In genomic region chr11:47249378-47249715, GRCh38 we compare ENCODE assay signal across 8 cellular contexts. TPM values are rescaled to one million over a fixed set of nuclear protein-coding genes. Genes with fewer than 3 reads are reported as not detected.
A peak's percentile ranks its signal among the peaks of the same experiment; 100 is the strongest.
DNase-seq lines count a peak whose midpoint lies in the region; ATAC-seq, FAIRE-seq and TF ChIP-seq lines count a peak whose summit lies in the region.

No MANE protein-coding gene starts in this region.

- peak overlapping the region; percentile 86 for H3K9ac ChIP-seq in PC-3 (ENCODE audit: low read length)
- H3K9ac ChIP-seq in endothelial cell of umbilical vein (replicated peaks; ENCODE audit: extremely low read depth, insufficient read depth, low read length): peak overlapping the region; percentile 76

- BruUV-seq in PC-3 (replicated peaks; lab: Mats Ljungman, UMichigan) (no TSS peak), endothelial cell of umbilical vein (replicated peaks; lab: Mats Ljungman, UMichigan) (no TSS peak)

- peaks cover 4% of the 10 kb centered on the region for H3K27me3 Mint-ChIP-seq in CD4-positive, CD25-positive, alpha-beta regulatory T cell

- H3K4me3 ChIP-seq in CD4-positive, CD25-positive, alpha-beta regulatory T cell (ENCODE audit: low read depth, low read length): peak overlapping the region; percentile 98
- H3K4me3 ChIP-seq in PC-3 (ENCODE audit: low read length) (peak overlapping the region; percentile 98), endothelial cell of umbilical vein (replicated peaks in 1 of 3; ENCODE audit: insufficient read depth in 1 of 3, low read depth in 1 of 3, low read length in 3 of 3) (peak overlapping the region; percentile 50 to 74 (median 68)), neutrophil (ENCODE audit: low read depth in 1 of 2, low read length in 1 of 2) (peak overlapping the region; percentile 87 to 97)

- TF ChIP-seq CTCF in PC-3 (conservative IDR thresholded peaks at IDR 0.05; ENCODE audit: low read depth, low read length): no peak
- TF ChIP-seq CTCF in endothelial cell of umbilical vein (IDR thresholded peaks at IDR 0.05; ENCODE audit: extremely low read depth in 1 of 2, insufficient read depth in 1 of 2, low read depth in 1 of 2, low read length in 2 of 2): no peak
- no peak for TF ChIP-seq CTCF in neutrophil (IDR thresholded peaks at IDR 0.05)
- no peak for TF ChIP-seq CTCF in GM10266 (IDR thresholded peaks at IDR 0.05; ENCODE audit: control insufficient read depth, insufficient read depth, low read depth, missing control alignments)

- H3K27ac ChIP-seq in CD4-positive, CD25-positive, alpha-beta regulatory T cell (ENCODE audit: insufficient read depth, low read length, poor library complexity, severe bottlenecking): peak overlapping the region; percentile 75
- no peak overlapping the region for H3K27ac ChIP-seq in PC-3 (ENCODE audit: low read length)
- peak overlapping the region; percentile 49 for H3K27ac ChIP-seq in endothelial cell of umbilical vein (ENCODE audit: insufficient read depth, low read depth, low read length)
- H3K27ac ChIP-seq in neutrophil: peak overlapping the region; percentile 83

- no peaks in the 10 kb centered on the region for H3K9me1 ChIP-seq in endothelial cell of umbilical vein (replicated peaks; ENCODE audit: control insufficient read depth, extremely low read depth, insufficient read depth, low read length)

- FAIRE-seq in endothelial cell of umbilical vein (lab: Jason Lieb, UNC) (no peak), H54 (lab: Jason Lieb, UNC) (no peak)

- peaks cover 5% of the 10 kb centered on the region for H3K36me3 Mint-ChIP-seq in CD4-positive, CD25-positive, alpha-beta regulatory T cell

- peaks cover 18% of the 10 kb centered on the region for H3K36me3 ChIP-seq in CD4-positive, CD25-positive, alpha-beta regulatory T cell (ENCODE audit: control insufficient read depth, insufficient read depth, low read length)
- H3K36me3 ChIP-seq in PC-3 (ENCODE audit: low read depth, low read length) (no peaks in the 10 kb centered on the region), endothelial cell of umbilical vein (ENCODE audit: control insufficient read depth in 2 of 2, extremely low read depth in 1 of 2, insufficient read depth in 2 of 2, low read length in 2 of 2) (peaks cover 0 to 14% of the 10 kb centered on the region in 2 experiments), neutrophil (peaks cover 17% of the 10 kb centered on the region)

- peak overlapping the region; percentile 97 to 99 (median 99) for H3K4me3 Mint-ChIP-seq in CD4-positive, CD25-positive, alpha-beta regulatory T cell

- H3K9me3 Mint-ChIP-seq in CD4-positive, CD25-positive, alpha-beta regulatory T cell: peaks cover 0 to 1% (median 0%) of the 10 kb centered on the region in 7 donors

- CTCF ChIA-PET in PC-3 (lab: Charles Lee) (interaction anchor here (1.3 to 1.4 kb wide), 2 partner anchors 10 to 64 kb away, joined by 6 to 9 read pairs; no protein-coding TSS in a partner anchor), endothelial cell of umbilical vein (lab: Charles Lee) (interaction anchor here (0.6 to 2.3 kb wide), 8 partner anchors 10 to 427 kb away, joined by 3 to 38 read pairs (median 6); partner anchors contain the start of genes DDB2 and NR1H3)

- H3K27ac Mint-ChIP-seq in CD4-positive, CD25-positive, alpha-beta regulatory T cell: peak overlapping the region in 2 of 3 donors; percentile 98

- no peaks in the 10 kb centered on the region for H3K9me3 ChIP-seq in CD4-positive, CD25-positive, alpha-beta regulatory T cell (ENCODE audit: control insufficient read depth in 2 of 2, low read length in 2 of 2)
- H3K9me3 ChIP-seq in PC-3 (ENCODE audit: low read length) (no peaks in the 10 kb centered on the region), endothelial cell of umbilical vein (replicated peaks; ENCODE audit: control insufficient read depth, insufficient read depth, low read length) (no peaks in the 10 kb centered on the region), neutrophil (no peaks in the 10 kb centered on the region)

- ATAC-seq in CD4-positive, CD25-positive, alpha-beta regulatory T cell (ENCODE audit: low read depth in 2 of 2): no peak
- no peak for ATAC-seq in PC-3
- ATAC-seq in HG02588 (IDR thresholded peaks at IDR 0.05; ENCODE audit: unreplicated experiment): no peak

- DNase-seq in CD4-positive, CD25-positive, alpha-beta regulatory T cell: no peak
- DNase-seq in PC-3: no peak
- no peak for DNase-seq in endothelial cell of umbilical vein (ENCODE audit: low read depth, low spot score)
- DNase-seq in DMS79 treated with DMSO at 0.1 percent for 48 hours (lab: John Stamatoyannopoulos, UW): no peak
- DNase-seq in H54 (ENCODE audit: insufficient read length, low spot score): no peak
- no peak for DNase-seq in GM10266 (ENCODE audit: extremely low spot score)

- POLR2A ChIA-PET in PC-3 (lab: Charles Lee; ENCODE audit: unreplicated experiment): no interaction called here
- POLR2A ChIA-PET in endothelial cell of umbilical vein (lab: Charles Lee): interaction anchor here (1.0 to 1.9 kb wide), 3 partner anchors 15 to 35 kb away, joined by 3 to 15 read pairs (median 3); partner anchors contain the start of gene DDB2

- peak overlapping the region; percentile 96 for H2AFZ ChIP-seq in PC-3 (ENCODE audit: low read length)
- peak overlapping the region; percentile 77 for H2AFZ ChIP-seq in endothelial cell of umbilical vein (ENCODE audit: low read depth, low read length)

- intact Hi-C loops in PC-3 (cut with micrococcal nuclease): loop anchor here (2.0 kb wide), 1 partner anchor 73 kb away; the partner anchor contains the start of gene ARFGAP2
- intact Hi-C loops in endothelial cell of umbilical vein (cut with micrococcal nuclease): loop anchor here (1.0 kb wide), 1 partner anchor 20 kb away; no protein-coding TSS in a partner anchor

- H3K4me1 ChIP-seq in CD4-positive, CD25-positive, alpha-beta regulatory T cell (ENCODE audit: control insufficient read depth, insufficient read depth, low read length, poor library complexity, severe bottlenecking): peaks cover 19% of the 10 kb centered on the region
- H3K4me1 ChIP-seq in PC-3 (ENCODE audit: insufficient read depth, low read length) (peaks cover 11% of the 10 kb centered on the region; the same call in 1 of the 2 replicates), endothelial cell of umbilical vein (ENCODE audit: control insufficient read depth, extremely low read depth, insufficient read depth, low read length) (peaks cover 18% of the 10 kb centered on the region), neutrophil (ENCODE audit: control insufficient read depth in 1 of 2, insufficient read depth in 1 of 2, low read depth in 1 of 2, low read length in 1 of 2) (peaks cover 15 to 19% of the 10 kb centered on the region in 2 experiments)

- H3K79me2 ChIP-seq in PC-3 (ENCODE audit: low read length) (peaks cover 33% of the 10 kb centered on the region), endothelial cell of umbilical vein (ENCODE audit: control insufficient read depth, insufficient read depth, low read length) (peaks cover 8% of the 10 kb centered on the region)

- H3K4me1 Mint-ChIP-seq in CD4-positive, CD25-positive, alpha-beta regulatory T cell: peaks cover 0 to 40% (median 24%) of the 10 kb centered on the region in 4 donors

- H3K9me2 ChIP-seq in PC-3 (replicated peaks; ENCODE audit: low read length): no peaks in the 10 kb centered on the region

- no peaks in the 10 kb centered on the region for H3K27me3 ChIP-seq in CD4-positive, CD25-positive, alpha-beta regulatory T cell (ENCODE audit: control insufficient read depth, insufficient read depth, low read length)
- no peaks in the 10 kb centered on the region for H3K27me3 ChIP-seq in PC-3 (ENCODE audit: low read length)
- no peaks in the 10 kb centered on the region for H3K27me3 ChIP-seq in endothelial cell of umbilical vein (ENCODE audit: control insufficient read depth in 2 of 2, insufficient read depth in 2 of 2, low read length in 2 of 2)
- no peaks in the 10 kb centered on the region for H3K27me3 ChIP-seq in neutrophil

- TF ChIP-seq POLR2A in endothelial cell of umbilical vein (IDR thresholded peaks at IDR 0.05; ENCODE audit: low read depth, low read length) (no peak), H54 (IDR thresholded peaks at IDR 0.05; ENCODE audit: low read depth, low read length) (no peak)

- H3K4me2 ChIP-seq in PC-3 (ENCODE audit: low read length) (peak overlapping the region; percentile 100), endothelial cell of umbilical vein (ENCODE audit: insufficient read depth, low read length) (peak overlapping the region; percentile 80)

- dilution Hi-C loops in endothelial cell of umbilical vein (cut with MboI; ENCODE audit: extremely low pct_ligation_motif_present, low sequenced_read_pairs): no loop called here

- H3F3A ChIP-seq in PC-3 (ENCODE audit: low read length, unreplicated experiment): no peaks in the 10 kb centered on the region

- H4K20me1 ChIP-seq in PC-3 (ENCODE audit: low read length): no peaks in the 10 kb centered on the region
- H4K20me1 ChIP-seq in endothelial cell of umbilical vein (replicated peaks; ENCODE audit: control insufficient read depth, extremely low read depth, insufficient read depth, low read length): no peaks in the 10 kb centered on the region

RNA-seq across cellular contexts. Expression of gene ACP2, which starts 0.7 kb away (rescaled TPM):
- total RNA-seq in CD4-positive, CD25-positive, alpha-beta regulatory T cell: 19.0 TPM
- 10 to 100 TPM; 16.3 to 27.7 (median 17.2) TPM for polyA plus RNA-seq in CD4-positive, CD25-positive, alpha-beta regulatory T cell
- total RNA-seq in PC-3 (2014; rRNA removed) (24.2 and 26.6 TPM in 2 replicates), endothelial cell of umbilical vein (35.6 and 39.7 TPM in 2 replicates)
- 49.2 and 52.6 TPM in 2 replicates for polyA plus RNA-seq in endothelial cell of umbilical vein
- polyA plus RNA-seq in endothelial cell of umbilical vein (2011; cell fraction: cytosol; rRNA removed): 32.4 and 38.2 TPM in 2 replicates
- polyA plus RNA-seq in endothelial cell of umbilical vein (2011; cell fraction: nucleus; rRNA removed): 44.8 and 56.0 TPM in 2 replicates
- polyA plus RNA-seq in endothelial cell of umbilical vein (2012): 22.8 and 24.6 TPM in 2 replicates
- polyA minus RNA-seq in endothelial cell of umbilical vein: 36.5 and 42.3 TPM in 2 replicates
- polyA minus RNA-seq in endothelial cell of umbilical vein (2011; cell fraction: cytosol; rRNA and poly(A)+ RNA removed): 26.8 TPM
- polyA minus RNA-seq in endothelial cell of umbilical vein (2011; cell fraction: nucleus; rRNA and poly(A)+ RNA removed): 23.0 and 23.4 TPM in 2 replicates

RNA-seq across cellular contexts. Expression of gene NR1H3, which starts 8.4 kb away (rescaled TPM):
- 5.7 TPM for total RNA-seq in CD4-positive, CD25-positive, alpha-beta regulatory T cell
- 10 to 100 TPM in 1 of 4 donors, 1 to 10 TPM in 3; 6.1 to 13.0 (median 9.3) TPM for polyA plus RNA-seq in CD4-positive, CD25-positive, alpha-beta regulatory T cell
- 14.2 and 31.6 TPM in 2 replicates for total RNA-seq in PC-3 (2014; rRNA removed)
- total RNA-seq in endothelial cell of umbilical vein: 7.4 and 9.8 TPM in 2 replicates
- 16.3 and 19.1 TPM in 2 replicates for polyA plus RNA-seq in endothelial cell of umbilical vein
- polyA plus RNA-seq in endothelial cell of umbilical vein (2011; cell fraction: cytosol; rRNA removed): 12.3 and 14.0 TPM in 2 replicates
- polyA plus RNA-seq in endothelial cell of umbilical vein (2011; cell fraction: nucleus; rRNA removed): 22.8 and 30.1 TPM in 2 replicates
- 7.4 and 8.4 TPM in 2 replicates for polyA plus RNA-seq in endothelial cell of umbilical vein (2012)
- polyA minus RNA-seq in endothelial cell of umbilical vein: 12.0 and 19.2 TPM in 2 replicates
- polyA minus RNA-seq in endothelial cell of umbilical vein (2011; cell fraction: cytosol; rRNA and poly(A)+ RNA removed): 50.5 TPM
- 7.1 and 7.2 TPM in 2 replicates for polyA minus RNA-seq in endothelial cell of umbilical vein (2011; cell fraction: nucleus; rRNA and poly(A)+ RNA removed)

RNA-seq across cellular contexts. Expression of gene MADD, which starts 20.6 kb away (rescaled TPM):
- 179 TPM for total RNA-seq in CD4-positive, CD25-positive, alpha-beta regulatory T cell
- 10 to 100 TPM; 17.8 to 29.2 (median 23.1) TPM for polyA plus RNA-seq in CD4-positive, CD25-positive, alpha-beta regulatory T cell
- total RNA-seq in PC-3 (2014; rRNA removed) (23.1 and 26.4 TPM in 2 replicates), endothelial cell of umbilical vein (36.8 and 38.5 TPM in 2 replicates)
- polyA plus RNA-seq in endothelial cell of umbilical vein: 25.5 and 35.3 TPM in 2 replicates
- polyA plus RNA-seq in endothelial cell of umbilical vein (2011; cell fraction: cytosol; rRNA removed): 15.6 and 17.5 TPM in 2 replicates
- 72.4 and 96.5 TPM in 2 replicates for polyA plus RNA-seq in endothelial cell of umbilical vein (2011; cell fraction: nucleus; rRNA removed)
- polyA plus RNA-seq in endothelial cell of umbilical vein (2012): 24.6 and 25.8 TPM in 2 replicates
- polyA minus RNA-seq in endothelial cell of umbilical vein: 73.1 and 89.7 TPM in 2 replicates
- 54.2 TPM for polyA minus RNA-seq in endothelial cell of umbilical vein (2011; cell fraction: cytosol; rRNA and poly(A)+ RNA removed)
- polyA minus RNA-seq in endothelial cell of umbilical vein (2011; cell fraction: nucleus; rRNA and poly(A)+ RNA removed): 60.8 and 96.7 TPM in 2 replicates

RNA-seq across cellular contexts. Expression of gene DDB2, which starts 34.6 kb away (rescaled TPM):
- 81.7 TPM for total RNA-seq in CD4-positive, CD25-positive, alpha-beta regulatory T cell
- polyA plus RNA-seq in CD4-positive, CD25-positive, alpha-beta regulatory T cell: 10 to 100 TPM; 55.3 to 93.9 (median 60.0) TPM
- total RNA-seq in PC-3 (2014; rRNA removed): 45.4 and 54.5 TPM in 2 replicates
- 92.4 and 112 TPM in 2 replicates for total RNA-seq in endothelial cell of umbilical vein
- polyA plus RNA-seq in endothelial cell of umbilical vein: 86.1 and 96.6 TPM in 2 replicates
- 70.3 and 77.1 TPM in 2 replicates for polyA plus RNA-seq in endothelial cell of umbilical vein (2011; cell fraction: cytosol; rRNA removed)
- 234 and 235 TPM in 2 replicates for polyA plus RNA-seq in endothelial cell of umbilical vein (2011; cell fraction: nucleus; rRNA removed)
- 93.7 and 116 TPM in 2 replicates for polyA plus RNA-seq in endothelial cell of umbilical vein (2012)
- 72.1 and 77.4 TPM in 2 replicates for polyA minus RNA-seq in endothelial cell of umbilical vein
- 45.6 TPM for polyA minus RNA-seq in endothelial cell of umbilical vein (2011; cell fraction: cytosol; rRNA and poly(A)+ RNA removed)
- polyA minus RNA-seq in endothelial cell of umbilical vein (2011; cell fraction: nucleus; rRNA and poly(A)+ RNA removed): 58.0 and 75.8 TPM in 2 replicates
